ENCODE assay signal across 12 cellular contexts in the genomic region with DNA sequence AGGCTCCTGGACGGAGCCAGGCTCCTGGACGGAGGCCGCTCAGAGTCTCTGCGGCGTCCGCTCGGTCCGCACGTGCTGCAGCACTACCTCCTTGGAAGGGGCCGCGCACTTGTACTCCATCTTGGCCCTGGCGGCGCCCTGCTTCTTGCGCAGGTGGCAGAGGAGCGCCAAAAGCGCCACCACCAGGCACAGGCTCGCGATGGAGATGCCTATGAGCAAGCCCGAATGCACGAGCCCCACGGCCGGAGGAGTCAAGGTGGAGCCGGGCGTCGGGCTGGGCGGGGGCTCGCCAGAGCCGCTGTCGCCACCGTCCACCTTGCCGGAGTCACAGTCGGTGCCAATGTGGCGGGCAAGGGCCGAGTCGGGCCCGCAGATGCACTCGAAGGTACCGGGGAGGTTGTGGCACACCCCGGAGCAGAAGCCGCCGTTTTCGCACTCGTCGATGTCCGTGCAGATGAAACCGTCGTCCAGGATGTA. TPM values are rescaled to one million over a fixed set of nuclear protein-coding genes. Genes with fewer than 3 reads are reported as not detected.
DNase-seq lines count a peak whose midpoint lies in the region; ATAC-seq and TF ChIP-seq lines count a peak whose summit lies in the region.
"Had no signal": no experiment of that assay in that cellular context is flagged by ENCODE, and none has a peak within 500 bp of the region (broad histone marks: within the 10 kb centered on the region; RNA-seq: fewer than 3 reads in every experiment).

No MANE protein-coding gene starts in this region.

- no peak overlapping the region for H3K27ac ChIP-seq in Panc1 (ENCODE audit: low read length)
- peak overlapping the region; percentile 64 for H3K27ac ChIP-seq in parathyroid adenoma
- no peak overlapping the region for H3K27ac ChIP-seq in substantia nigra (ENCODE audit: low read depth, low read length, poor library complexity, severe bottlenecking)

- no peaks in the 10 kb centered on the region for H3K9me3 ChIP-seq in Panc1 (ENCODE audit: control insufficient read depth, insufficient read depth, low read depth, low read length)
- H3K9me3 ChIP-seq in parathyroid adenoma (ENCODE audit: control insufficient read depth, low read length), result no peaks in the 10 kb centered on the region
- H3K9me3 ChIP-seq in BE2C, result no peaks in the 10 kb centered on the region
- H3K9me3 ChIP-seq: adrenal gland had no signal

- no peak overlapping the region for H3K9ac ChIP-seq in parathyroid adenoma

- peak; percentile 22; the same call in 1 of the 2 replicates for ATAC-seq in Panc1
- ATAC-seq in Right ventricle myocardium inferior, result no peak

- in situ Hi-C loops in Panc1 (cut with HindIII; ENCODE audit: low pct_unique_long_range_greater_than_20kb, low sequenced_read_pairs) (no loop called here), KBM-7 (cut with MboI; ENCODE audit: low pct_unique_long_range_greater_than_20kb, low sequenced_read_pairs) (no loop called here)

- CTCF ChIA-PET in Panc1 (lab: Charles Lee), result no interaction called here

- peak overlapping the region; percentile 70 for H3K4me2 ChIP-seq in parathyroid adenoma (ENCODE audit: low read length)

- H3K4me1 ChIP-seq in Panc1 (ENCODE audit: control insufficient read depth, insufficient read depth, low read length) (peaks cover 8% of the 10 kb centered on the region), parathyroid adenoma (peaks cover 9% of the 10 kb centered on the region), BE2C (no peaks in the 10 kb centered on the region)

- H3K36me3 ChIP-seq in Panc1 (ENCODE audit: control insufficient read depth, insufficient read depth, low read length) (no peaks in the 10 kb centered on the region), parathyroid adenoma (ENCODE audit: control insufficient read depth, insufficient read depth, low read length) (no peaks in the 10 kb centered on the region), BE2C (no peaks in the 10 kb centered on the region)
- H3K36me3 ChIP-seq: adrenal gland had no signal

- TF ChIP-seq CTCF in Panc1 (IDR thresholded peaks at IDR 0.05), result no peak
- no peak for TF ChIP-seq CTCF in parathyroid adenoma (IDR thresholded peaks at IDR 0.05)
- TF ChIP-seq CTCF in BE2C (IDR thresholded peaks at IDR 0.05; ENCODE audit: low read depth, low read length), result no peak

- no peaks in the 10 kb centered on the region for H3K79me2 ChIP-seq in parathyroid adenoma

- intact Hi-C loops in Panc1 (cut with micrococcal nuclease; ENCODE audit: unreplicated experiment) (no loop called here), Right ventricle myocardium inferior (cut with DNase I) (loop anchor here (2.0 to 5.0 kb wide), 4 partner anchors 71 to 355 kb away; no protein-coding TSS in a partner anchor)

- H3K27me3 ChIP-seq in Panc1 (ENCODE audit: control insufficient read depth, insufficient read depth, low read length) (peaks cover 22% of the 10 kb centered on the region), parathyroid adenoma (ENCODE audit: control insufficient read depth, insufficient read depth, low read length) (no peaks in the 10 kb centered on the region), BE2C (peaks cover 21% of the 10 kb centered on the region)

- peak; percentile 37 for DNase-seq in DMS79 (lab: John Stamatoyannopoulos, UW)
- no peak for DNase-seq in Panc1 (ENCODE audit: low read depth, low spot score)
- DNase-seq in Right ventricle myocardium inferior (ENCODE audit: missing footprints), result peak; percentile 88
- DNase-seq in KBM-7, result no peak
- no peak for DNase-seq in A172 (ENCODE audit: low spot score)
- DNase-seq in BE2C, result no peak
- no peak for DNase-seq in substantia nigra (lab: John Stamatoyannopoulos, UW)

- H3K4me3 ChIP-seq in Panc1 (ENCODE audit: low read depth in 2 of 2, low read length in 2 of 2) (peak overlapping the region in 1 of 2 experiments; percentile 56; a peak in 2 of 4 replicates), parathyroid adenoma (ENCODE audit: low read depth, low read length) (peak overlapping the region; percentile 46), BE2C (ENCODE audit: low read depth, low read length) (no peak overlapping the region)

- peak overlapping the region; percentile 87 for H2AFZ ChIP-seq in parathyroid adenoma

- POLR2A ChIA-PET in Panc1 (lab: Charles Lee), result no interaction called here

- no TSS peak for BruUV-seq in Panc1 (replicated peaks; lab: Mats Ljungman, UMichigan)

RNA-seq across cellular contexts. Expression of a gene that starts 1.7 kb away (rescaled TPM):
- total RNA-seq in Panc1 (2021; ENCODE audit: unreplicated experiment) (0.26 TPM), Right ventricle myocardium inferior (17.4 TPM)
- polyA plus RNA-seq in Panc1 (2012; ENCODE audit: insufficient read length), result 0.11 TPM
- total RNA-seq in A172 (2014; rRNA removed; shearing (Covaris generic)), result 0.07 and 0.17 TPM in 2 replicates
- polyA plus RNA-seq in BE2C (2012; ENCODE audit: insufficient read depth, insufficient read length, low read depth), result not detected
- total RNA-seq: T-helper 2 cell treated with Interferon-gamma antibody and Interleukin-4, amounts not matched to agents 100 ng/mL and 5 ng/mL, for 36 hours had no signal

RNA-seq across cellular contexts. Expression of a gene that starts 12.7 kb away (rescaled TPM):
- total RNA-seq in Panc1 (2021; ENCODE audit: unreplicated experiment) (not detected), Right ventricle myocardium inferior (not detected)
- not detected for polyA plus RNA-seq in Panc1 (2012; ENCODE audit: insufficient read length)
- not detected in 2 replicates for total RNA-seq in A172 (2014; rRNA removed; shearing (Covaris generic))
- not detected for polyA plus RNA-seq in BE2C (2012; ENCODE audit: insufficient read depth, insufficient read length, low read depth)
- total RNA-seq: adrenal gland; M059J; mesothelial cell of epicardium; T-helper 2 cell treated with Interferon-gamma antibody and Interleukin-4, amounts not matched to agents 100 ng/mL and 5 ng/mL, for 36 hours had no signal
- polyA plus RNA-seq: adrenal gland had no signal

RNA-seq across cellular contexts. Expression of a gene that starts 38.3 kb away (rescaled TPM):
- 0.10 TPM for total RNA-seq in Panc1 (2021; ENCODE audit: unreplicated experiment)
- polyA plus RNA-seq in Panc1 (2012; ENCODE audit: insufficient read length), result not detected
- total RNA-seq in Right ventricle myocardium inferior, result 43.5 TPM
- not detected in 2 replicates for total RNA-seq in A172 (2014; rRNA removed; shearing (Covaris generic))
- 0.17 TPM for polyA plus RNA-seq in BE2C (2012; ENCODE audit: insufficient read depth, insufficient read length, low read depth)

Comparison
In these comparisons a context has a peak if more than half of its experiments do, and no peak if none do; other contexts are left out.
1. DNase-seq: peak in DMS79 (single experiment) and Right ventricle myocardium inferior (single experiment); none in Panc1 (single experiment), KBM-7 (single experiment), A172 (single experiment), BE2C (single experiment) and substantia nigra (0 of 49).
2. RNA of a gene that starts 1.7 kb away (total RNA-seq): 17.4 TPM in Right ventricle myocardium inferior (single experiment); 0.26 TPM in Panc1 (single experiment) and 0.07 to 0.17 TPM in A172; every median in the first group is over 10 times any median in the second.
3. RNA of a gene that starts 38.3 kb away (total RNA-seq): 43.5 TPM in Right ventricle myocardium inferior (single experiment); 0.10 TPM in Panc1 (single experiment) and not detected in A172; every median in the first group is over 10 times any median in the second.